16 cellular contexts compared by ENCODE assay signal in genomic region chr20:45058168-45058850, GRCh38. TPM values are rescaled to one million over a fixed set of nuclear protein-coding genes. Genes with fewer than 3 reads are reported as not detected.
DNase-seq lines count a peak whose midpoint lies in the region; ATAC-seq and TF ChIP-seq lines count a peak whose summit lies in the region.
"Had no signal": no experiment of that assay in that cellular context is flagged by ENCODE, and none has a peak within 500 bp of the region (broad histone marks: within the 10 kb centered on the region; RNA-seq: fewer than 3 reads in every experiment).

No MANE protein-coding gene starts in this region.

- POLR2A ChIA-PET in WTC11 (lab: Charles Lee): no interaction called here
- POLR2A ChIA-PET in RWPE1 (lab: Yijun Ruan, JAX; ENCODE audit: low non-redundant PET): no interaction called here

- no peaks in the 10 kb centered on the region for H3K9me3 Mint-ChIP-seq in activated naive CD4-positive, alpha-beta T cell treated with anti-CD3 and anti-CD28 coated beads for 36 hours
- H3K9me3 Mint-ChIP-seq in WTC11 (peaks cover 1% of the 10 kb centered on the region; the same call in 1 of the 2 replicates), immature natural killer cell (no peaks in the 10 kb centered on the region)

- H3K36me3 Mint-ChIP-seq in activated naive CD4-positive, alpha-beta T cell treated with anti-CD3 and anti-CD28 coated beads for 36 hours (ENCODE audit: low read depth): peaks cover 32% of the 10 kb centered on the region
- H3K36me3 Mint-ChIP-seq in WTC11 (peaks cover 5% of the 10 kb centered on the region), immature natural killer cell (peaks cover 2 to 22% (median 16%) of the 10 kb centered on the region in 3 donors)

- H3K4me3 Mint-ChIP-seq in activated naive CD4-positive, alpha-beta T cell treated with anti-CD3 and anti-CD28 coated beads for 36 hours: no peak overlapping the region
- H3K4me3 Mint-ChIP-seq in WTC11: no peak overlapping the region
- H3K4me3 Mint-ChIP-seq in immature natural killer cell: peak overlapping the region in 1 of 5 donors; percentile 1

- DNase-seq in activated naive CD4-positive, alpha-beta T cell treated with anti-CD3 and anti-CD28 coated beads for 36 hours: no peak
- no peak for DNase-seq in activated naive CD4-positive, alpha-beta T cell (lab: John Stamatoyannopoulos, UW)
- DNase-seq in WTC11 (ENCODE audit: low spot score): no peak
- DNase-seq in immature natural killer cell: no peak
- peak in 1 of 49 donors; percentile 5 for DNase-seq in substantia nigra (lab: John Stamatoyannopoulos, UW)
- no peak for DNase-seq in stimulated activated CD4-positive, alpha-beta T cell treated with anti-CD3 and anti-CD28 coated beads, Interleukin-2, amount 100 ng/mL, for 48 hours
- no peak for DNase-seq in RWPE1 (ENCODE audit: low spot score)
- DNase-seq: ACHN, EL, foreskin keratinocyte, NCI-H774 had no signal

- TF ChIP-seq CTCF in WTC11 (IDR thresholded peaks at IDR 0.05): no peak
- TF ChIP-seq CTCF in RWPE1 (conservative IDR thresholded peaks at IDR 0.05; ENCODE audit: low read depth): no peak

- peak overlapping the region; percentile 53 for H3K27ac Mint-ChIP-seq in activated naive CD4-positive, alpha-beta T cell treated with anti-CD3 and anti-CD28 coated beads for 36 hours
- H3K27ac Mint-ChIP-seq in WTC11 (peak overlapping the region; percentile 46; the same call in 1 of the 2 replicates), immature natural killer cell (peak overlapping the region in 5 of 6 donors; percentile 51 to 75 (median 59))

- peaks cover 78% of the 10 kb centered on the region for H3K4me1 Mint-ChIP-seq in activated naive CD4-positive, alpha-beta T cell treated with anti-CD3 and anti-CD28 coated beads for 36 hours (ENCODE audit: low read depth)
- peaks cover 11% of the 10 kb centered on the region for H3K4me1 Mint-ChIP-seq in WTC11
- H3K4me1 Mint-ChIP-seq in immature natural killer cell: peaks cover 69 to 86% of the 10 kb centered on the region in 2 donors

- CTCF ChIA-PET in activated naive CD4-positive, alpha-beta T cell treated with anti-CD3 and anti-CD28 coated beads for 36 hours (lab: Charles Lee): interaction anchor here (0.6 to 1.6 kb wide), 4 partner anchors 12 to 46 kb away, joined by 3 to 6 read pairs (median 5); no protein-coding TSS in a partner anchor
- CTCF ChIA-PET in WTC11 (lab: Charles Lee) (interaction anchor here (1.5 kb wide), 1 partner anchor 14 kb away, joined by 5 read pairs; no protein-coding TSS in a partner anchor), RWPE1 (lab: Yijun Ruan, JAX) (interaction anchor here (0.8 to 4.1 kb wide), 2 partner anchors 13 to 14 kb away, joined by 4 to 22 read pairs; no protein-coding TSS in a partner anchor)

- intact Hi-C loops in activated naive CD4-positive, alpha-beta T cell treated with anti-CD3 and anti-CD28 coated beads for 36 hours (cut with micrococcal nuclease): no loop called here

- H3K27me3 Mint-ChIP-seq in activated naive CD4-positive, alpha-beta T cell treated with anti-CD3 and anti-CD28 coated beads for 36 hours (ENCODE audit: low read depth): no peaks in the 10 kb centered on the region
- H3K27me3 Mint-ChIP-seq in WTC11 (ENCODE audit: low read depth): no peaks in the 10 kb centered on the region
- peaks cover 0 to 1% (median 0%) of the 10 kb centered on the region in 3 donors for H3K27me3 Mint-ChIP-seq in immature natural killer cell (ENCODE audit: low read depth in 3 of 3)

- ATAC-seq in WTC11: no peak
- ATAC-seq in HG02884 (IDR thresholded peaks at IDR 0.05; ENCODE audit: unreplicated experiment): no peak
- ATAC-seq: foreskin keratinocyte, HepG2, left lobe of liver had no signal

- H3K27ac ChIP-seq in substantia nigra (ENCODE audit: low read depth, low read length, poor library complexity, severe bottlenecking) (peak overlapping the region; percentile 80), RWPE1 (no peak overlapping the region)

TF ChIP-seq in WTC11, 78 proteins besides CTCF, POLR2A, EP300 and RAD21:
- TF ChIP-seq TCF7 (CRISPR knock-in tag; IDR thresholded peaks at IDR 0.05; ENCODE audit: low read depth): no peak
- no peak for TF ChIP-seq MAX (CRISPR knock-in tag; IDR thresholded peaks at IDR 0.05)

RNA-seq across cellular contexts. Expression of gene KCNS1, which starts 42.6 kb away (rescaled TPM):
- total RNA-seq in activated naive CD4-positive, alpha-beta T cell treated with anti-CD3 and anti-CD28 coated beads for 36 hours: under 1 TPM; 0.40 to 0.48 TPM
- 1.2 to 2.1 TPM (median 2.1 TPM) in 3 replicates for total RNA-seq in WTC11 (2021)
- under 1 TPM in 1 of 3 donors, not detected in 2; 0.04 TPM for polyA plus RNA-seq in immature natural killer cell
- total RNA-seq: HepG2, left lobe of liver had no signal

RNA-seq across cellular contexts. Expression of gene WFDC5, which starts 56.7 kb away (rescaled TPM):
- not detected for total RNA-seq in activated naive CD4-positive, alpha-beta T cell treated with anti-CD3 and anti-CD28 coated beads for 36 hours
- total RNA-seq in WTC11 (2021): not detected in 3 replicates
- not detected for polyA plus RNA-seq in immature natural killer cell
- total RNA-seq: HepG2, left lobe of liver, renal cortical epithelial cell had no signal
- polyA plus RNA-seq: adipose tissue, HepG2 had no signal
